8 cellular contexts compared by ENCODE assay signal in genomic region chr19:44025217-44025936, GRCh38. TPM values are rescaled to one million over a fixed set of nuclear protein-coding genes. Genes with fewer than 3 reads are reported as not detected.
DNase-seq lines count a peak whose midpoint lies in the region; ATAC-seq and TF ChIP-seq lines count a peak whose summit lies in the region.

Gene ZNF222 (plus strand): TSS chr19:44025379. CDS start chr19:44025437, 58 bp downstream.

- H3F3A ChIP-seq in OCI-LY1 (ENCODE audit: insufficient read depth, low read length), result no peaks in the 10 kb centered on the region

- peak; percentile 96 for ATAC-seq in GM19395 (IDR thresholded peaks at IDR 0.05; ENCODE audit: unreplicated experiment)

- H3K9ac ChIP-seq in OCI-LY1 (ENCODE audit: low read length), result peak within 1 kb of the TSS; percentile 81

- H3K4me2 ChIP-seq in OCI-LY1 (ENCODE audit: low read length), result peak within 1 kb of the TSS; percentile 81

- H3K4me3 ChIP-seq in OCI-LY1 (ENCODE audit: low read depth, low read length, poor library complexity, severe bottlenecking) (peak within 1 kb of the TSS; percentile 79), epithelial cell of proximal tubule (ENCODE audit: low read depth, low read length) (peak within 1 kb of the TSS; percentile 99)

- no peaks in the 10 kb centered on the region for H3K9me2 ChIP-seq in OCI-LY1 (ENCODE audit: low read depth, low read length)

- no peaks in the 10 kb centered on the region for H4K20me1 ChIP-seq in OCI-LY1 (ENCODE audit: insufficient read depth, low read length)

- peaks cover 12% of the 10 kb centered on the region for H3K4me1 ChIP-seq in OCI-LY1 (ENCODE audit: insufficient read depth, low read length, severe bottlenecking)

- no peaks in the 10 kb centered on the region for H3K27me3 ChIP-seq in OCI-LY1 (ENCODE audit: insufficient read depth, low read length)

- H3K79me2 ChIP-seq in OCI-LY1 (ENCODE audit: insufficient read depth, low read length), result no peaks in the 10 kb centered on the region

- peak within 1 kb of the TSS; percentile 97 for H2AFZ ChIP-seq in OCI-LY1 (ENCODE audit: low read length)

- DNase-seq in CD1c-positive myeloid dendritic cell (ENCODE audit: extremely low spot score), result peak; percentile 92
- DNase-seq in HT-29 (ENCODE audit: low spot score), result peak; percentile 90
- DNase-seq in activated T-cell treated with anti-CD3 and anti-CD28 coated beads for 24 hours (ENCODE audit: low read depth), result peak; percentile 69
- peak; percentile 56 for DNase-seq in epithelial cell of proximal tubule (ENCODE audit: low read depth)
- DNase-seq in mucosa of gallbladder (ENCODE audit: low spot score), result peak; percentile 90
- DNase-seq in stimulated activated CD8-positive, alpha-beta memory T cell treated with anti-CD3 and anti-CD28 coated beads, Interleukin-4, amount 100 ng/mL, for 1 hour (ENCODE audit: low read depth in 2 of 2, low spot score in 1 of 2), result peak; percentile 54 to 55

- H3K36me3 ChIP-seq in OCI-LY1 (ENCODE audit: insufficient read depth, low read length), result peaks cover 20% of the 10 kb centered on the region

- H3K9me3 ChIP-seq in OCI-LY1 (ENCODE audit: low read length), result peaks cover 9% of the 10 kb centered on the region

- TF ChIP-seq CTCF in OCI-LY1 (IDR thresholded peaks at IDR 0.05; ENCODE audit: low read length) (no peak), epithelial cell of proximal tubule (conservative IDR thresholded peaks at IDR 0.05; ENCODE audit: low read depth, low read length) (no peak)

- no peak within 1 kb of the TSS for H3K27ac ChIP-seq in OCI-LY1 (ENCODE audit: low read depth, low read length, poor library complexity, severe bottlenecking)

RNA-seq across cellular contexts. Expression of gene ZNF222, which starts in this region (rescaled TPM):
- total RNA-seq in HT-29 (2014; rRNA removed; shearing (Covaris generic)), result 1.8 and 2.0 TPM in 2 replicates
- total RNA-seq in epithelial cell of proximal tubule (2.7 and 3.7 TPM in 2 replicates), mucosa of gallbladder (4.1 TPM)
